Comparison of ENCODE assay signal across 1 cellular context in genomic region chr3:39406368-39407258, GRCh38.
A peak's percentile ranks its signal among the peaks of the same experiment; 100 is the strongest.
TF ChIP-seq lines count a peak whose summit lies in the region.

RPSA (plus strand) TSS chr3:39406720; CDS start chr3:39407654, 934 bp downstream.

TF ChIP-seq in liver, 16 proteins besides CTCF, POLR2A, EP300 and RAD21 (continued from another document):
- TF ChIP-seq REST (IDR thresholded peaks at IDR 0.05) (peak; percentile 94), JUND (IDR thresholded peaks at IDR 0.05) (peak; percentile 38 to 81)
